21 cellular contexts compared by ENCODE assay signal in genomic region chr21:15751037-15751436, GRCh38.
"Had no signal": no experiment of that assay in that cellular context is flagged by ENCODE, and none has a peak within 500 bp of the region (broad histone marks: within the 10 kb centered on the region; RNA-seq: fewer than 3 reads in every experiment).

No MANE protein-coding gene starts in this region.

- H3K4me3 Mint-ChIP-seq: activated B cell treated with CpG ODN at 0.5 μM for 24 hours; activated CD4-positive, alpha-beta memory T cell treated with anti-CD3 and anti-CD28 coated beads for 36 hours; activated T-helper 1 cell treated with anti-CD3 and anti-CD28 coated beads, Interleukin-12 subunit alpha, Interleukin-12 subunit beta, Interleukin-2, Interleukin-4 antibody, amounts not matched to agents 30 ng/mL and 10 ng/mL and 1 ng/mL, durations not matched to agents 14 hours and 24 hours and 36 hours; endodermal cell; neural crest cell; T-helper 2 cell treated with Interferon-gamma antibody and Interleukin-4, amounts not matched to agents 5 μg/mL and 100 μg/mL, for 36 hours had no signal

- H3K4me3 ChIP-seq: ascending aorta, dorsolateral prefrontal cortex, prostate gland, right atrium auricular region, suprapubic skin, transverse colon had no signal

- H3K9me3 ChIP-seq: ascending aorta, prostate gland, right atrium auricular region, suprapubic skin, transverse colon had no signal

- H3K27me3 Mint-ChIP-seq: activated B cell treated with CpG ODN at 0.5 μM for 24 hours; activated CD4-positive, alpha-beta memory T cell treated with anti-CD3 and anti-CD28 coated beads for 36 hours had no signal

- H3K27me3 ChIP-seq: ascending aorta, dorsolateral prefrontal cortex, right atrium auricular region, suprapubic skin, transverse colon had no signal

- ATAC-seq: left colon had no signal

- H3K27ac ChIP-seq: ascending aorta, dorsolateral prefrontal cortex, epithelial cell of prostate, prostate gland, right atrium auricular region, suprapubic skin, transverse colon had no signal

- DNase-seq: activated B cell treated with CpG ODN at 0.5 μM for 24 hours; activated CD4-positive, alpha-beta memory T cell treated with anti-CD3 and anti-CD28 coated beads for 36 hours; activated CD4-positive, alpha-beta T cell treated with anti-CD3 and anti-CD28 coated beads for 4 hours; activated naive CD4-positive, alpha-beta T cell; activated T-cell treated with anti-CD3 and anti-CD28 coated beads for 4 hours; dorsolateral prefrontal cortex; endodermal cell; foreskin fibroblast; left colon; midbrain; stimulated activated CD4-positive, alpha-beta T cell treated with anti-CD3 and anti-CD28 coated beads, Interleukin-2, amount 100 ng/mL, for 24 hours; stimulated activated naive CD4-positive, alpha-beta T cell treated with Interleukin-2 at 50 U/mL for 16 hours; transverse colon had no signal

- H3K36me3 ChIP-seq: ascending aorta, prostate gland, right atrium auricular region, suprapubic skin, transverse colon had no signal

- H3K27ac Mint-ChIP-seq: activated B cell treated with CpG ODN at 0.5 μM for 24 hours; activated CD4-positive, alpha-beta memory T cell treated with anti-CD3 and anti-CD28 coated beads for 36 hours; activated T-helper 1 cell treated with anti-CD3 and anti-CD28 coated beads, Interleukin-12 subunit alpha, Interleukin-12 subunit beta, Interleukin-2, Interleukin-4 antibody, amounts not matched to agents 30 ng/mL and 10 ng/mL and 1 ng/mL, durations not matched to agents 14 hours and 24 hours and 36 hours; endodermal cell; T-helper 2 cell treated with Interferon-gamma antibody and Interleukin-4, amounts not matched to agents 5 μg/mL and 100 μg/mL, for 36 hours had no signal

- H3K4me1 ChIP-seq: prostate gland had no signal

- H3K36me3 Mint-ChIP-seq: activated CD4-positive, alpha-beta memory T cell treated with anti-CD3 and anti-CD28 coated beads for 36 hours had no signal

- H3K9me3 Mint-ChIP-seq: activated B cell treated with CpG ODN at 0.5 μM for 24 hours; activated CD4-positive, alpha-beta memory T cell treated with anti-CD3 and anti-CD28 coated beads for 36 hours; activated T-helper 1 cell treated with anti-CD3 and anti-CD28 coated beads, Interleukin-12 subunit alpha, Interleukin-12 subunit beta, Interleukin-2, Interleukin-4 antibody, amounts not matched to agents 30 ng/mL and 10 ng/mL and 1 ng/mL, durations not matched to agents 14 hours and 24 hours and 36 hours had no signal
